In the genomic region with DNA sequence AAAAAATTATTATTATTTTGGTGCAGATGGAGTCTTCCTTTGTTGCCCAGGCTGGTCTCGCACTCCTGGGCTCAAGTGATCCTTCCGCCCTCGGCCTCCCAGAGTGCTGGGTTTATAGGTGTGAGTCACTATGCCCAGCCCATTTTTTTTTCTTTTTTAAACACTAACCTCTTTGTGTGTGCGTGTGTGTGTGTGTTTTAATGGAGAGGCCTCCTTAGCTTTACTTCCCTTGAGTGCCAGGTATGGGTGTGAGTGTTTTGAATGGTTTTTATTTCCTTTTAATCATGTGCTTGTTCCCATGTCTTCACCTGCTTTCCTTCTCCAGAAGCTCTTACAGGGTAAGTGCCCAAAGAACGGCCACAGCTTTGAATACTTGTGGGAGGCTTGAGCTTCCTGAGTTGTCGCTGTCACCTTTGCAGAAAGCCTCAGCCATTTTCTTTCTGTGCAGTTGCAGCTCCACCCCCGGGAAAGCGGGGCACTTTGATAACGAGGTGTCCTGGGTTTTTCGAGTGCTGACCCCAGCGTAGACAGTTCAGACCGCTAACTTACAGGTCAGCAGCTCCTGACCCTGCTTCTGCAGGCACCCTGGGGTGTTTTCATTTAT, we compare ENCODE assay signal across 12 cellular contexts. TPM values are rescaled to one million over a fixed set of nuclear protein-coding genes. Genes with fewer than 3 reads are reported as not detected.
A peak's percentile ranks its signal among the peaks of the same experiment; 100 is the strongest.
DNase-seq lines count a peak whose midpoint lies in the region; ATAC-seq and TF ChIP-seq lines count a peak whose summit lies in the region.
"Had no signal": no experiment of that assay in that cellular context is flagged by ENCODE, and none has a peak within 500 bp of the region (broad histone marks: within the 10 kb centered on the region; RNA-seq: fewer than 3 reads in every experiment).

No MANE protein-coding gene starts in this region.

- TF ChIP-seq CTCF in SK-N-SH (IDR thresholded peaks at IDR 0.05): no peak
- no peak for TF ChIP-seq CTCF in RWPE1 (conservative IDR thresholded peaks at IDR 0.05; ENCODE audit: low read depth)
- no peak for TF ChIP-seq CTCF in transverse colon (IDR thresholded peaks at IDR 0.05)
- TF ChIP-seq CTCF in nephron progenitor cell (IDR thresholded peaks at IDR 0.05): no peak

- H3K36me3 ChIP-seq in SK-N-SH (replicated peaks in 1 of 2; ENCODE audit: control insufficient read depth in 1 of 2, insufficient read depth in 2 of 2, low read length in 1 of 2) (peaks cover 0 to 12% of the 10 kb centered on the region in 2 experiments), transverse colon (peaks cover 0 to 7% (median 1%) of the 10 kb centered on the region in 4 donors)

- no peak overlapping the region for H3K27ac Mint-ChIP-seq in T-cell
- H3K27ac Mint-ChIP-seq in nephron progenitor cell: no peak overlapping the region
- H3K27ac Mint-ChIP-seq: activated naive CD8-positive, alpha-beta T cell had no signal

- H3K4me3 ChIP-seq in SK-N-SH (ENCODE audit: low read depth in 2 of 2, low read length in 1 of 2) (no peak overlapping the region), transverse colon (peak overlapping the region in 1 of 4 donors; percentile 3)
- H3K4me3 ChIP-seq: HAP-1 had no signal

- no peaks in the 10 kb centered on the region for H3K9me3 ChIP-seq in SK-N-SH
- H3K9me3 ChIP-seq in transverse colon: no peaks in the 10 kb centered on the region
- H3K9me3 ChIP-seq: HAP-1 had no signal

- H4K20me1 ChIP-seq in SK-N-SH (ENCODE audit: insufficient read depth): no peaks in the 10 kb centered on the region

- no peaks in the 10 kb centered on the region for H3K9me3 Mint-ChIP-seq in T-cell
- no peaks in the 10 kb centered on the region for H3K9me3 Mint-ChIP-seq in nephron progenitor cell

- TF ChIP-seq RAD21 in SK-N-SH (IDR thresholded peaks at IDR 0.05; ENCODE audit: low read length): no peak

- H2AFZ ChIP-seq in SK-N-SH (ENCODE audit: low read depth): no peak overlapping the region

- H3K79me2 ChIP-seq in SK-N-SH (ENCODE audit: insufficient read depth): no peaks in the 10 kb centered on the region

- DNase-seq in SK-N-SH: no peak
- DNase-seq in RWPE1 (ENCODE audit: low spot score): peak; percentile 30
- DNase-seq in iris pigment epithelial cell (ENCODE audit: low read depth): peak; percentile 30
- DNase-seq in transverse colon: peak; percentile 76
- DNase-seq in T-cell: no peak
- DNase-seq in activated CD4-positive, alpha-beta T cell treated with anti-CD3 and anti-CD28 coated beads for 48 hours: no peak
- no peak for DNase-seq in nephron progenitor cell
- DNase-seq: Kasumi-1, T-helper 2 cell had no signal

- H3K4me1 Mint-ChIP-seq in T-cell (peaks cover 0 to 8% (median 1%) of the 10 kb centered on the region in 3 donors), nephron progenitor cell (peaks cover 50% of the 10 kb centered on the region)

- ATAC-seq in SK-N-SH treated with all-trans-retinoic acid at 6 μM for 48 hours: no peak
- ATAC-seq in T-cell (replicated peaks in 1 of 4): no peak

- TF ChIP-seq POLR2A in transverse colon (IDR thresholded peaks at IDR 0.05): peak; percentile 67

- H3K4me2 ChIP-seq in SK-N-SH: no peak overlapping the region

- H3K27me3 ChIP-seq in SK-N-SH (ENCODE audit: insufficient read depth): no peaks in the 10 kb centered on the region
- no peaks in the 10 kb centered on the region for H3K27me3 ChIP-seq in transverse colon

- no peak overlapping the region for H3K9ac ChIP-seq in SK-N-SH

- no peaks in the 10 kb centered on the region for H3F3A ChIP-seq in SK-N-SH (replicated peaks; ENCODE audit: insufficient read depth)

- H3K4me3 Mint-ChIP-seq in T-cell (no peak overlapping the region), nephron progenitor cell (no peak overlapping the region)
- H3K4me3 Mint-ChIP-seq: activated naive CD8-positive, alpha-beta T cell had no signal

- H3K27ac ChIP-seq in SK-N-SH (ENCODE audit: low read depth in 2 of 2, low read length in 1 of 2): no peak overlapping the region
- peak overlapping the region; percentile 67 for H3K27ac ChIP-seq in RWPE1
- H3K27ac ChIP-seq in transverse colon: peak overlapping the region; percentile 81 to 89 (median 88)

- no peaks in the 10 kb centered on the region for H3K9me2 ChIP-seq in SK-N-SH

- POLR2A ChIA-PET in SK-N-SH (lab: Yijun Ruan, JAX) (interaction anchor here (1.2 kb wide), 1 partner anchor 35 kb away, joined by 3 read pairs; no protein-coding TSS in a partner anchor), RWPE1 (lab: Yijun Ruan, JAX; ENCODE audit: low non-redundant PET) (interaction anchor here (0.7 kb wide), 1 partner anchor 11 kb away, joined by 3 read pairs; no protein-coding TSS in a partner anchor), T-cell (lab: Charles Lee) (no interaction called here)

- TF ChIP-seq EP300 in SK-N-SH (IDR thresholded peaks at IDR 0.05; ENCODE audit: borderline replicate concordance in 1 of 2, low read depth in 1 of 2, low read length in 1 of 2) (no peak), transverse colon (IDR thresholded peaks at IDR 0.05; ENCODE audit: low read depth) (peak; percentile 17)

- intact Hi-C loops in transverse colon (cut with DNase I; ENCODE audit: low total_unique reads): no loop called here

- CTCF ChIA-PET in SK-N-SH (lab: Yijun Ruan, JAX) (interaction anchor here (0.8 to 5.8 kb wide), 11 partner anchors 10 to 890 kb away, joined by 3 to 36 read pairs (median 4); no protein-coding TSS in a partner anchor), RWPE1 (lab: Yijun Ruan, JAX) (interaction anchor here (0.6 kb wide), 2 partner anchors 391 to 654 kb away, joined by 3 to 4 read pairs; no protein-coding TSS in a partner anchor), T-cell (lab: Charles Lee) (no interaction called here)

- no peaks in the 10 kb centered on the region for H3K27me3 Mint-ChIP-seq in T-cell
- H3K27me3 Mint-ChIP-seq in nephron progenitor cell (ENCODE audit: low read depth, poor library complexity): peaks cover 3% of the 10 kb centered on the region
- H3K27me3 Mint-ChIP-seq: activated naive CD8-positive, alpha-beta T cell had no signal

- H3K36me3 Mint-ChIP-seq in T-cell (peaks cover 22% of the 10 kb centered on the region), nephron progenitor cell (ENCODE audit: low read depth) (peaks cover 26% of the 10 kb centered on the region)
- H3K36me3 Mint-ChIP-seq: activated naive CD8-positive, alpha-beta T cell had no signal

- H3K4me1 ChIP-seq in SK-N-SH (ENCODE audit: control insufficient read depth in 1 of 2, insufficient read depth in 2 of 2, low read depth in 1 of 2, low read length in 1 of 2) (peaks cover 0 to 19% of the 10 kb centered on the region in 2 experiments; a peak in 1 of 4 replicates), transverse colon (peaks cover 21 to 76% (median 57%) of the 10 kb centered on the region in 4 donors)
- H3K4me1 ChIP-seq: HAP-1 had no signal

- 83% methylated on average over 12 of the region's 12 CpGs for WGBS in SK-N-SH (ENCODE audit: low lambda C conversion rate)
- WGBS in transverse colon (ENCODE audit: low coverage in 1 of 2), 2 donors: 55 to 59% methylated on average over 3 to 12 of the region's 12 CpGs

- in situ Hi-C loops in transverse colon (cut with MboI; ENCODE audit: low pct_ligation_motif_present in 1 of 4, low pct_unique_long_range_greater_than_20kb in 1 of 4, low sequenced_read_pairs in 3 of 4): loop anchor here in 1 of 4 donors (25.0 kb wide), 1 partner anchor 270 kb away; a partner anchor contains a TSS

TF ChIP-seq in SK-N-SH, 30 proteins besides CTCF, POLR2A, EP300 and RAD21:
- TF ChIP-seq MEF2A (IDR thresholded peaks at IDR 0.05; ENCODE audit: borderline replicate concordance, low read depth): no peak
- peak; percentile 51; the same call in 1 of the 2 replicates for TF ChIP-seq FOSL2 (IDR thresholded peaks at IDR 0.05; ENCODE audit: borderline replicate concordance, low read depth)
- no peak for TF ChIP-seq POLR2AphosphoS5 (IDR thresholded peaks at IDR 0.05; ENCODE audit: low read depth, low read length)
TF ChIP-seq in SK-N-SH: peak in this region for 1.

TF ChIP-seq in SK-N-SH treated with all-trans-retinoic acid at 6 μM for 48 hours, 23 proteins besides CTCF, POLR2A, EP300 and RAD21 (continues in another document):
- TF ChIP-seq, protein P1, sequence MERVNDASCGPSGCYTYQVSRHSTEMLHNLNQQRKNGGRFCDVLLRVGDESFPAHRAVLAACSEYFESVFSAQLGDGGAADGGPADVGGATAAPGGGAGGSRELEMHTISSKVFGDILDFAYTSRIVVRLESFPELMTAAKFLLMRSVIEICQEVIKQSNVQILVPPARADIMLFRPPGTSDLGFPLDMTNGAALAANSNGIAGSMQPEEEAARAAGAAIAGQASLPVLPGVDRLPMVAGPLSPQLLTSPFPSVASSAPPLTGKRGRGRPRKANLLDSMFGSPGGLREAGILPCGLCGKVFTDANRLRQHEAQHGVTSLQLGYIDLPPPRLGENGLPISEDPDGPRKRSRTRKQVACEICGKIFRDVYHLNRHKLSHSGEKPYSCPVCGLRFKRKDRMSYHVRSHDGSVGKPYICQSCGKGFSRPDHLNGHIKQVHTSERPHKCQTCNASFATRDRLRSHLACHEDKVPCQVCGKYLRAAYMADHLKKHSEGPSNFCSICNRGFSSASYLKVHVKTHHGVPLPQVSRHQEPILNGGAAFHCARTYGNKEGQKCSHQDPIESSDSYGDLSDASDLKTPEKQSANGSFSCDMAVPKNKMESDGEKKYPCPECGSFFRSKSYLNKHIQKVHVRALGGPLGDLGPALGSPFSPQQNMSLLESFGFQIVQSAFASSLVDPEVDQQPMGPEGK (CRISPR knock-in tag; IDR thresholded peaks at IDR 0.05; ENCODE audit: borderline replicate concordance): no peak
- no peak for TF ChIP-seq SNAI2 (CRISPR knock-in tag; IDR thresholded peaks at IDR 0.05)
- TF ChIP-seq, protein P2, sequence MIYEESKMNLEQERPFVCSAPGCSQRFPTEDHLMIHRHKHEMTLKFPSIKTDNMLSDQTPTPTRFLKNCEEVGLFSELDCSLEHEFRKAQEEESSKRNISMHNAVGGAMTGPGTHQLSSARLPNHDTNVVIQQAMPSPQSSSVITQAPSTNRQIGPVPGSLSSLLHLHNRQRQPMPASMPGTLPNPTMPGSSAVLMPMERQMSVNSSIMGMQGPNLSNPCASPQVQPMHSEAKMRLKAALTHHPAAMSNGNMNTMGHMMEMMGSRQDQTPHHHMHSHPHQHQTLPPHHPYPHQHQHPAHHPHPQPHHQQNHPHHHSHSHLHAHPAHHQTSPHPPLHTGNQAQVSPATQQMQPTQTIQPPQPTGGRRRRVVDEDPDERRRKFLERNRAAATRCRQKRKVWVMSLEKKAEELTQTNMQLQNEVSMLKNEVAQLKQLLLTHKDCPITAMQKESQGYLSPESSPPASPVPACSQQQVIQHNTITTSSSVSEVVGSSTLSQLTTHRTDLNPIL (CRISPR knock-in tag; IDR thresholded peaks at IDR 0.05; ENCODE audit: low read depth): no peak
- no peak for TF ChIP-seq ZNF70 (CRISPR knock-in tag; IDR thresholded peaks at IDR 0.05)
- TF ChIP-seq OSR1 (CRISPR knock-in tag; IDR thresholded peaks at IDR 0.05): no peak
- TF ChIP-seq ISL1 (CRISPR knock-in tag; IDR thresholded peaks at IDR 0.05): no peak
- no peak for TF ChIP-seq ESRRG (CRISPR knock-in tag; IDR thresholded peaks at IDR 0.05)

RNA-seq across cellular contexts. Expression of a gene that starts 22.6 kb away (rescaled TPM):
- polyA plus RNA-seq in SK-N-SH (2012; rRNA removed): 23.7 and 36.3 TPM in 2 replicates
- 17.5 and 19.6 TPM in 2 replicates for polyA plus RNA-seq in SK-N-SH (2012; cell fraction: cytosol; rRNA removed)
- 106 and 135 TPM in 2 replicates for polyA plus RNA-seq in SK-N-SH (2012; cell fraction: nucleus; rRNA removed)
- total RNA-seq in transverse colon (100 to 1,000 TPM; 137 to 193 (median 171) TPM), T-cell (10 to 100 TPM; 28.9 to 42.5 (median 35.6) TPM)

Comparison
In these comparisons a context has a peak if more than half of its experiments do, and no peak if none do; other contexts are left out.
1. DNase-seq: peak in RWPE1 (single experiment), iris pigment epithelial cell (single experiment) and transverse colon (single experiment); none in SK-N-SH (single experiment), T-cell (0 of 34), activated CD4-positive, alpha-beta T cell treated with anti-CD3 and anti-CD28 coated beads for 48 hours (single experiment) and nephron progenitor cell (single experiment).
2. H3K27ac ChIP-seq: peak in RWPE1 (single experiment) and transverse colon (4 of 4); none in SK-N-SH (0 of 2).
3. CTCF ChIA-PET loops: an anchor here in SK-N-SH (0.8 to 5.8 kb wide) and RWPE1 (0.6 kb wide); none called in T-cell.
4. POLR2A ChIA-PET loops: an anchor here in SK-N-SH (1.2 kb wide) and RWPE1 (0.7 kb wide); none called in T-cell.